Comparison of ENCODE assay signal across 1 cellular context in the genomic region with DNA sequence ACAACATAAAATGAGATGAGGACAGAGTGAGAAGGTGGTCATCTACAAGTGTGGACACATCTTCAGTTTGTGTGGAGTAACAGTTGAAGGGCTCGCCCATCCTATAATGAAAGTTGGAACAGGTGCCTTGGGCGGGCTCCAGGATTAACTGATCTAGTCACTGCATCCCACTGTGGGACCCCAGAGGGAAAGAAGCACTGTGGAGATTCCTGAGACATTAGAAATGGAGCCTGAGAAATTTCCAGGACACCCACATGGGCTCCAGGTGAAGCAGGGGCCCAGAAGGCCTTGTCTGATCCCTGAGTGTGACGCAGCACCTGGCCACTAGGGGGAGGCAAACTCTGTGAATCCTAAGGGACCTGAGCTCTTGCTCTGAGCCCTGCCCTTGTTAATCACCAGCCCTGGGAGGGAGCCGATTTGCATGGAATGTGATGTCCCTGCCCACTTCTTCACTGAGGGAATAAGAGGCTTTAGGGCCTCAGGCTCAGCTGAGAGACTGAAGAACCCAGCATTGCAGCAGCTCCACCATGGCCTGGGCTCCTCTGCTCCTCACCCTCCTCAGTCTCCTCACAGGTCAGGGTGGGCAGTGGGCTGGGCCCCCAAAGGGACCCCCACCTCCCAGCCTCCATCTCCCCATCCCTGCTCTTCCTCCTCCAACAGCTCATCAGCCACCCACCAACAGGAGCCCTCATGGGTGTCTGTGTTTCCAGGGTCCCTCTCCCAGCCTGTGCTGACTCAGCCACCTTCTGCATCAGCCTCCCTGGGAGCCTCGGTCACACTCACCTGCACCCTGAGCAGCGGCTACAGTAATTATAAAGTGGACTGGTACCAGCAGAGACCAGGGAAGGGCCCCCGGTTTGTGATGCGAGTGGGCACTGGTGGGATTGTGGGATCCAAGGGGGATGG.
A peak's percentile ranks its signal among the peaks of the same experiment; 100 is the strongest.
TF ChIP-seq lines count a peak whose summit lies in the region.

No MANE protein-coding gene starts in this region.

TF ChIP-seq in H1, 55 proteins besides CTCF, POLR2A, EP300 and RAD21:
- no peak for TF ChIP-seq BACH1 (IDR thresholded peaks at IDR 0.05; ENCODE audit: low read length)
- no peak for TF ChIP-seq GTF2F1 (IDR thresholded peaks at IDR 0.05; ENCODE audit: borderline replicate concordance, low read depth, low read length)
- no peak for TF ChIP-seq SP1 (IDR thresholded peaks at IDR 0.05; ENCODE audit: low read depth, low read length)
- TF ChIP-seq SIN3A (conservative IDR thresholded peaks at IDR 0.05 in 1 of 2, IDR thresholded peaks at IDR 0.05 in 1 of 2; ENCODE audit: low read depth in 1 of 2, low read length in 2 of 2), result no peak
- TF ChIP-seq CEBPB (IDR thresholded peaks at IDR 0.05; ENCODE audit: low read depth, low read length), result no peak
- no peak for TF ChIP-seq CHD1 (IDR thresholded peaks at IDR 0.05; ENCODE audit: low read depth, low read length)
- peak; percentile 53 for TF ChIP-seq CREB1 (IDR thresholded peaks at IDR 0.05)
- TF ChIP-seq JUND (IDR thresholded peaks at IDR 0.05; ENCODE audit: low read length), result no peak
- peak; percentile 87 for TF ChIP-seq TEAD4 (IDR thresholded peaks at IDR 0.05; ENCODE audit: low read depth, low read length)
- TF ChIP-seq ASH2L (IDR thresholded peaks at IDR 0.05; ENCODE audit: low read length), result no peak
- no peak for TF ChIP-seq TCF12 (IDR thresholded peaks at IDR 0.05; ENCODE audit: low read depth, low read length)
- TF ChIP-seq, protein P1, sequence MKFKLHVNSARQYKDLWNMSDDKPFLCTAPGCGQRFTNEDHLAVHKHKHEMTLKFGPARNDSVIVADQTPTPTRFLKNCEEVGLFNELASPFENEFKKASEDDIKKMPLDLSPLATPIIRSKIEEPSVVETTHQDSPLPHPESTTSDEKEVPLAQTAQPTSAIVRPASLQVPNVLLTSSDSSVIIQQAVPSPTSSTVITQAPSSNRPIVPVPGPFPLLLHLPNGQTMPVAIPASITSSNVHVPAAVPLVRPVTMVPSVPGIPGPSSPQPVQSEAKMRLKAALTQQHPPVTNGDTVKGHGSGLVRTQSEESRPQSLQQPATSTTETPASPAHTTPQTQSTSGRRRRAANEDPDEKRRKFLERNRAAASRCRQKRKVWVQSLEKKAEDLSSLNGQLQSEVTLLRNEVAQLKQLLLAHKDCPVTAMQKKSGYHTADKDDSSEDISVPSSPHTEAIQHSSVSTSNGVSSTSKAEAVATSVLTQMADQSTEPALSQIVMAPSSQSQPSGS (IDR thresholded peaks at IDR 0.05; ENCODE audit: low read length), result no peak
- no peak for TF ChIP-seq GABPA (IDR thresholded peaks at IDR 0.05; ENCODE audit: borderline replicate concordance, insufficient read depth, low read length)
- no peak for TF ChIP-seq TAF7 (optimal IDR thresholded peaks at IDR 0.05; ENCODE audit: borderline replicate concordance, low read depth, low read length)
- no peak for TF ChIP-seq CBX5 (IDR thresholded peaks at IDR 0.05; ENCODE audit: low read depth, low read length)
- TF ChIP-seq EGR1 (IDR thresholded peaks at IDR 0.05; ENCODE audit: borderline replicate concordance, low read depth, low read length), result no peak
- TF ChIP-seq SRF (IDR thresholded peaks at IDR 0.05; ENCODE audit: low read depth, low read length), result no peak
